In the genomic region with DNA sequence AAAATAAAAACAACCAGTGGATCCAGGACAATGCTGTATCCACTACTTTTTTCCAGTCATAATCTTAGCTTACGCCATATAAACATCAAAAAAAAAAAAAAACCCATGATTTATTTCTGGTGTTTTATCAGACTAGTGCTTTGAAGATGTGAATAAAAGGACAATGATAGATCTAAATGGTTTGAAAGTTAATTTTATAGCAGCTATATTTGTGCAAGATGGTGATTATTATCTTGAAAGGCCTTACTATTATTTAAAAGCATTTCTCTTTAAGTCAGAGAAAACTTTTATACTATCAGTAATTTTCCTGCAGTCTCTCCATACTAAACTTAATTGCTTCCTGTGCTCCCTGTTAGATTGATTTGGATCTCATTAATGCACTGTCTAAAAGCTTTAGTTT, we compare ENCODE assay signal across 9 cellular contexts.
"Had no signal": no experiment of that assay in that cellular context is flagged by ENCODE, and none has a peak within 500 bp of the region (broad histone marks: within the 10 kb centered on the region; RNA-seq: fewer than 3 reads in every experiment).

No MANE protein-coding gene starts in this region.

- H3K4me1 Mint-ChIP-seq: IgD-negative memory B cell had no signal

- H3K36me3 Mint-ChIP-seq: IgD-negative memory B cell had no signal

- H3K27ac ChIP-seq: HL-60 had no signal

- H3K4me1 ChIP-seq: HAP-1 had no signal

- H3K4me3 Mint-ChIP-seq: HFFc6, IgD-negative memory B cell had no signal

- H3K4me3 ChIP-seq: HAP-1 had no signal

- H3K27ac Mint-ChIP-seq: HFFc6, IgD-negative memory B cell had no signal

- H3K36me3 ChIP-seq: HAP-1 had no signal

- FAIRE-seq: HepG2 had no signal

- H3K27me3 Mint-ChIP-seq: IgD-negative memory B cell had no signal

- DNase-seq: GOT3, H7, HFFc6, KBM-7 had no signal

- H3K9me3 ChIP-seq: HAP-1 had no signal

- ATAC-seq: HCT116, HepG2 had no signal
